Comparison of ENCODE assay signal across 1 cellular context in genomic region chr1:20590313-20590777, GRCh38.
TF ChIP-seq lines count a peak whose summit lies in the region.

No MANE protein-coding gene starts in this region.

TF ChIP-seq in HepG2, 621 proteins besides CTCF, POLR2A, EP300 and RAD21 (continues in another document):
- TF ChIP-seq, protein P1, sequence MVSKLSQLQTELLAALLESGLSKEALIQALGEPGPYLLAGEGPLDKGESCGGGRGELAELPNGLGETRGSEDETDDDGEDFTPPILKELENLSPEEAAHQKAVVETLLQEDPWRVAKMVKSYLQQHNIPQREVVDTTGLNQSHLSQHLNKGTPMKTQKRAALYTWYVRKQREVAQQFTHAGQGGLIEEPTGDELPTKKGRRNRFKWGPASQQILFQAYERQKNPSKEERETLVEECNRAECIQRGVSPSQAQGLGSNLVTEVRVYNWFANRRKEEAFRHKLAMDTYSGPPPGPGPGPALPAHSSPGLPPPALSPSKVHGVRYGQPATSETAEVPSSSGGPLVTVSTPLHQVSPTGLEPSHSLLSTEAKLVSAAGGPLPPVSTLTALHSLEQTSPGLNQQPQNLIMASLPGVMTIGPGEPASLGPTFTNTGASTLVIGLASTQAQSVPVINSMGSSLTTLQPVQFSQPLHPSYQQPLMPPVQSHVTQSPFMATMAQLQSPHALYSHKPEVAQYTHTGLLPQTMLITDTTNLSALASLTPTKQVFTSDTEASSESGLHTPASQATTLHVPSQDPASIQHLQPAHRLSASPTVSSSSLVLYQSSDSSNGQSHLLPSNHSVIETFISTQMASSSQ (IDR thresholded peaks at IDR 0.05; ENCODE audit: low read depth) = no peak
- TF ChIP-seq, protein P1 (CRISPR knock-in tag; IDR thresholded peaks at IDR 0.05; ENCODE audit: borderline replicate concordance) = no peak
- TF ChIP-seq, protein P2, sequence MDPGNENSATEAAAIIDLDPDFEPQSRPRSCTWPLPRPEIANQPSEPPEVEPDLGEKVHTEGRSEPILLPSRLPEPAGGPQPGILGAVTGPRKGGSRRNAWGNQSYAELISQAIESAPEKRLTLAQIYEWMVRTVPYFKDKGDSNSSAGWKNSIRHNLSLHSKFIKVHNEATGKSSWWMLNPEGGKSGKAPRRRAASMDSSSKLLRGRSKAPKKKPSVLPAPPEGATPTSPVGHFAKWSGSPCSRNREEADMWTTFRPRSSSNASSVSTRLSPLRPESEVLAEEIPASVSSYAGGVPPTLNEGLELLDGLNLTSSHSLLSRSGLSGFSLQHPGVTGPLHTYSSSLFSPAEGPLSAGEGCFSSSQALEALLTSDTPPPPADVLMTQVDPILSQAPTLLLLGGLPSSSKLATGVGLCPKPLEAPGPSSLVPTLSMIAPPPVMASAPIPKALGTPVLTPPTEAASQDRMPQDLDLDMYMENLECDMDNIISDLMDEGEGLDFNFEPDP (CRISPR knock-in tag; conservative IDR thresholded peaks at IDR 0.05) = no peak
- TF ChIP-seq DNMT1 (CRISPR knock-in tag; IDR thresholded peaks at IDR 0.05) (no peak), ZNF878 (CRISPR knock-in tag; IDR thresholded peaks at IDR 0.05) (no peak), ZNF234 (CRISPR knock-in tag; conservative IDR thresholded peaks at IDR 0.05) (no peak), RNF219 (CRISPR knock-in tag; IDR thresholded peaks at IDR 0.05) (no peak), THAP11 (CRISPR knock-in tag; IDR thresholded peaks at IDR 0.05) (peak; percentile 47; the same call in 1 of the 2 replicates), SMAD3 (CRISPR knock-in tag; IDR thresholded peaks at IDR 0.05) (no peak), CEBPG (CRISPR knock-in tag; IDR thresholded peaks at IDR 0.05) (no peak), ZNF225 (CRISPR knock-in tag; IDR thresholded peaks at IDR 0.05) (no peak), ZGPAT (CRISPR knock-in tag; IDR thresholded peaks at IDR 0.05) (0 out of 2 replicates have a peak, but pooled peaks have one; percentile 17), ZNF18 (CRISPR knock-in tag; IDR thresholded peaks at IDR 0.05; ENCODE audit: insufficient replicate concordance) (no peak), NFYB (CRISPR knock-in tag; IDR thresholded peaks at IDR 0.05) (no peak), ZNF331 (CRISPR knock-in tag; IDR thresholded peaks at IDR 0.05) (no peak), CEBPB (IDR thresholded peaks at IDR 0.05; ENCODE audit: borderline replicate concordance, low read depth, low read length) (peak; percentile 79; the same call in 1 of the 2 replicates), ZNF3 (CRISPR knock-in tag; IDR thresholded peaks at IDR 0.05) (peak; percentile 37; the same call in 1 of the 2 replicates), ZNF512B (CRISPR knock-in tag; IDR thresholded peaks at IDR 0.05; ENCODE audit: borderline replicate concordance) (no peak), PAXIP1 (CRISPR knock-in tag; conservative IDR thresholded peaks at IDR 0.05) (no peak), RCOR2 (CRISPR knock-in tag; IDR thresholded peaks at IDR 0.05) (no peak), FOXO1 (CRISPR knock-in tag; IDR thresholded peaks at IDR 0.05) (no peak), MAZ (IDR thresholded peaks at IDR 0.05; ENCODE audit: borderline replicate concordance, low read depth, low read length) (no peak), MAZ (CRISPR knock-in tag; IDR thresholded peaks at IDR 0.05; ENCODE audit: low read depth) (0 out of 2 replicates have a peak, but pooled peaks have one; percentile 35), STAG1 (CRISPR knock-in tag; IDR thresholded peaks at IDR 0.05) (no peak), ZBTB3 (CRISPR knock-in tag; IDR thresholded peaks at IDR 0.05; ENCODE audit: borderline replicate concordance, low read depth) (no peak), ZNF549 (CRISPR knock-in tag; IDR thresholded peaks at IDR 0.05) (no peak), ZNF224 (CRISPR knock-in tag; IDR thresholded peaks at IDR 0.05) (no peak), E2F1 (CRISPR knock-in tag; IDR thresholded peaks at IDR 0.05) (no peak), CREB1 (IDR thresholded peaks at IDR 0.05) (peak; percentile 89), CREB1 (CRISPR knock-in tag; IDR thresholded peaks at IDR 0.05) (peak; percentile 82; the same call in 1 of the 2 replicates), GATA4 (IDR thresholded peaks at IDR 0.05; ENCODE audit: borderline replicate concordance, low read depth) (no peak)
- TF ChIP-seq, protein P3, sequence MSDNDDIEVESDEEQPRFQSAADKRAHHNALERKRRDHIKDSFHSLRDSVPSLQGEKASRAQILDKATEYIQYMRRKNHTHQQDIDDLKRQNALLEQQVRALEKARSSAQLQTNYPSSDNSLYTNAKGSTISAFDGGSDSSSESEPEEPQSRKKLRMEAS (IDR thresholded peaks at IDR 0.05) = peak; percentile 24; the same call in 1 of the 2 replicates
